ENCODE assay signal across 16 cellular contexts in genomic region chr1:78143673-78144072, GRCh38.
DNase-seq lines count a peak whose midpoint lies in the region; ATAC-seq and TF ChIP-seq lines count a peak whose summit lies in the region.
"Had no signal": no experiment of that assay in that cellular context is flagged by ENCODE, and none has a peak within 500 bp of the region (broad histone marks: within the 10 kb centered on the region; RNA-seq: fewer than 3 reads in every experiment).

No MANE protein-coding gene starts in this region.

- no peaks in the 10 kb centered on the region for H3K9me3 Mint-ChIP-seq in activated CD8-positive, alpha-beta T cell treated with anti-CD3 and anti-CD28 coated beads, Interleukin-2, amount 10 ng/mL, durations not matched to agents 7 days and 5 days (ENCODE audit: insufficient read depth)
- no peaks in the 10 kb centered on the region for H3K9me3 Mint-ChIP-seq in activated CD8-positive, alpha-beta T cell treated with anti-CD3 and anti-CD28 coated beads for 36 hours
- H3K9me3 Mint-ChIP-seq in activated naive CD4-positive, alpha-beta T cell treated with anti-CD3 and anti-CD28 coated beads, Interleukin-2, amount 10 ng/mL, durations not matched to agents 7 days and 5 days = no peaks in the 10 kb centered on the region

- H3K27ac ChIP-seq in effector memory CD4-positive, alpha-beta T cell (ENCODE audit: insufficient read depth, low read length, poor library complexity, severe bottlenecking) = no peak overlapping the region
- H3K27ac ChIP-seq: ovary, WERI-Rb-1 had no signal

- H3K4me3 ChIP-seq in effector memory CD4-positive, alpha-beta T cell (ENCODE audit: insufficient read depth, low read depth, low read length, poor library complexity, severe bottlenecking) = peak overlapping the region; percentile 41
- H3K4me3 ChIP-seq: heart right ventricle, ovary had no signal

- no peak for DNase-seq in activated CD8-positive, alpha-beta T cell treated with anti-CD3 and anti-CD28 coated beads, Interleukin-2, amount 10 ng/mL, durations not matched to agents 7 days and 5 days
- DNase-seq in activated CD8-positive, alpha-beta T cell treated with anti-CD3 and anti-CD28 coated beads for 36 hours = no peak
- DNase-seq in LoVo (ENCODE audit: low spot score) = peak; percentile 17
- no peak for DNase-seq in effector memory CD4-positive, alpha-beta T cell
- DNase-seq in renal cortical epithelial cell (ENCODE audit: low read depth) = peak; percentile 79
- DNase-seq in activated naive CD4-positive, alpha-beta T cell treated with anti-CD3 and anti-CD28 coated beads, Interleukin-2, amount 10 ng/mL, durations not matched to agents 7 days and 5 days = no peak
- DNase-seq in NCI-H748 treated with DMSO at 0.1 percent for 48 hours (lab: John Stamatoyannopoulos, UW) = no peak
- DNase-seq: activated effector memory CD4-positive, alpha-beta T cell treated with anti-CD3 and anti-CD28 coated beads, Interleukin-2, amount 50 U/mL, for 16 hours; DMS153; heart right ventricle; NCI-H1105 treated with DMSO at 0.1 percent for 48 hours; NCI-H510A treated with DMSO at 0.1 percent for 48 hours; ovary; Right ventricle myocardium superior; WERI-Rb-1 had no signal

- no peaks in the 10 kb centered on the region for H3K36me3 Mint-ChIP-seq in activated CD8-positive, alpha-beta T cell treated with anti-CD3 and anti-CD28 coated beads, Interleukin-2, amount 10 ng/mL, durations not matched to agents 7 days and 5 days (ENCODE audit: low read depth)
- no peaks in the 10 kb centered on the region for H3K36me3 Mint-ChIP-seq in activated CD8-positive, alpha-beta T cell treated with anti-CD3 and anti-CD28 coated beads for 36 hours (ENCODE audit: low read depth)
- no peaks in the 10 kb centered on the region for H3K36me3 Mint-ChIP-seq in activated naive CD4-positive, alpha-beta T cell treated with anti-CD3 and anti-CD28 coated beads, Interleukin-2, amount 10 ng/mL, durations not matched to agents 7 days and 5 days

- TF ChIP-seq CTCF in activated CD8-positive, alpha-beta T cell treated with anti-CD3 and anti-CD28 coated beads for 36 hours (IDR thresholded peaks at IDR 0.05) = no peak

- peaks cover 17% of the 10 kb centered on the region for H3K4me1 Mint-ChIP-seq in activated CD8-positive, alpha-beta T cell treated with anti-CD3 and anti-CD28 coated beads, Interleukin-2, amount 10 ng/mL, durations not matched to agents 7 days and 5 days (ENCODE audit: low read depth)
- peaks cover 17% of the 10 kb centered on the region for H3K4me1 Mint-ChIP-seq in activated CD8-positive, alpha-beta T cell treated with anti-CD3 and anti-CD28 coated beads for 36 hours (ENCODE audit: low read depth)
- H3K4me1 Mint-ChIP-seq in activated naive CD4-positive, alpha-beta T cell treated with anti-CD3 and anti-CD28 coated beads, Interleukin-2, amount 10 ng/mL, durations not matched to agents 7 days and 5 days = peaks cover 23% of the 10 kb centered on the region

- ATAC-seq in activated CD8-positive, alpha-beta T cell treated with anti-CD3 and anti-CD28 coated beads, Interleukin-2, amount 10 ng/mL, durations not matched to agents 7 days and 5 days = no peak
- ATAC-seq in activated CD8-positive, alpha-beta T cell treated with anti-CD3 and anti-CD28 coated beads for 36 hours = no peak
- ATAC-seq in GM21529 (IDR thresholded peaks at IDR 0.05; ENCODE audit: unreplicated experiment) = no peak
- ATAC-seq: heart right ventricle had no signal

- intact Hi-C loops in activated CD8-positive, alpha-beta T cell treated with anti-CD3 and anti-CD28 coated beads for 36 hours (cut with micrococcal nuclease) = loop anchor here (5.0 to 10.0 kb wide), 2 partner anchors 474 to 531 kb away; no protein-coding TSS in a partner anchor

- no peaks in the 10 kb centered on the region for H3K36me3 ChIP-seq in effector memory CD4-positive, alpha-beta T cell (ENCODE audit: control insufficient read depth, insufficient read depth, low read length)
- H3K36me3 ChIP-seq: heart right ventricle, ovary, WERI-Rb-1 had no signal

- peaks cover 10% of the 10 kb centered on the region for H3K4me1 ChIP-seq in effector memory CD4-positive, alpha-beta T cell (ENCODE audit: control insufficient read depth, insufficient read depth, low read length, poor library complexity, severe bottlenecking)

- peak overlapping the region; percentile 79 for H3K27ac Mint-ChIP-seq in activated CD8-positive, alpha-beta T cell treated with anti-CD3 and anti-CD28 coated beads, Interleukin-2, amount 10 ng/mL, durations not matched to agents 7 days and 5 days
- H3K27ac Mint-ChIP-seq in activated CD8-positive, alpha-beta T cell treated with anti-CD3 and anti-CD28 coated beads for 36 hours = no peak overlapping the region
- no peak overlapping the region for H3K27ac Mint-ChIP-seq in activated naive CD4-positive, alpha-beta T cell treated with anti-CD3 and anti-CD28 coated beads, Interleukin-2, amount 10 ng/mL, durations not matched to agents 7 days and 5 days

- CTCF ChIA-PET in activated CD8-positive, alpha-beta T cell treated with anti-CD3 and anti-CD28 coated beads, Interleukin-2, amount 10 ng/mL, durations not matched to agents 7 days and 5 days (lab: Charles Lee) = interaction anchor here (0.5 to 4.8 kb wide), 9 partner anchors 12 to 1691 kb away, joined by 3 to 37 read pairs (median 4); no protein-coding TSS in a partner anchor
- CTCF ChIA-PET in activated CD8-positive, alpha-beta T cell treated with anti-CD3 and anti-CD28 coated beads for 36 hours (lab: Charles Lee) = interaction anchor here (0.9 to 8.4 kb wide), 8 partner anchors 8 to 534 kb away, joined by 3 to 75 read pairs (median 4); no protein-coding TSS in a partner anchor
- CTCF ChIA-PET in activated naive CD4-positive, alpha-beta T cell treated with anti-CD3 and anti-CD28 coated beads, Interleukin-2, amount 10 ng/mL, durations not matched to agents 7 days and 5 days (lab: Charles Lee) = interaction anchor here (0.6 to 7.2 kb wide), 3 partner anchors 12 to 1062 kb away, joined by 3 to 48 read pairs (median 4); no protein-coding TSS in a partner anchor

- H3K9me3 ChIP-seq in effector memory CD4-positive, alpha-beta T cell (ENCODE audit: control insufficient read depth, low read length) = no peaks in the 10 kb centered on the region
- H3K9me3 ChIP-seq: heart right ventricle, ovary had no signal

- POLR2A ChIA-PET in activated CD8-positive, alpha-beta T cell treated with anti-CD3 and anti-CD28 coated beads, Interleukin-2, amount 10 ng/mL, durations not matched to agents 7 days and 5 days (lab: Charles Lee) = interaction anchor here (2.8 kb wide), 1 partner anchor 139 kb away, joined by 11 read pairs; the partner anchor contains the start of gene DNAJB4
- POLR2A ChIA-PET in activated CD8-positive, alpha-beta T cell treated with anti-CD3 and anti-CD28 coated beads for 36 hours (lab: Charles Lee) = no interaction called here

- H3K4me3 Mint-ChIP-seq in activated CD8-positive, alpha-beta T cell treated with anti-CD3 and anti-CD28 coated beads, Interleukin-2, amount 10 ng/mL, durations not matched to agents 7 days and 5 days = peak overlapping the region; percentile 59
- H3K4me3 Mint-ChIP-seq in activated CD8-positive, alpha-beta T cell treated with anti-CD3 and anti-CD28 coated beads for 36 hours = no peak overlapping the region
- H3K4me3 Mint-ChIP-seq in activated naive CD4-positive, alpha-beta T cell treated with anti-CD3 and anti-CD28 coated beads, Interleukin-2, amount 10 ng/mL, durations not matched to agents 7 days and 5 days = no peak overlapping the region

- H3K27me3 ChIP-seq in effector memory CD4-positive, alpha-beta T cell (replicated peaks; ENCODE audit: control insufficient read depth, insufficient read depth, low read length, poor library complexity, severe bottlenecking) = no peaks in the 10 kb centered on the region
- H3K27me3 ChIP-seq: heart right ventricle, ovary had no signal

- H3K27me3 Mint-ChIP-seq in activated CD8-positive, alpha-beta T cell treated with anti-CD3 and anti-CD28 coated beads, Interleukin-2, amount 10 ng/mL, durations not matched to agents 7 days and 5 days (ENCODE audit: low read depth) = peaks cover 10% of the 10 kb centered on the region
- peaks cover 4% of the 10 kb centered on the region for H3K27me3 Mint-ChIP-seq in activated CD8-positive, alpha-beta T cell treated with anti-CD3 and anti-CD28 coated beads for 36 hours
- H3K27me3 Mint-ChIP-seq in activated naive CD4-positive, alpha-beta T cell treated with anti-CD3 and anti-CD28 coated beads, Interleukin-2, amount 10 ng/mL, durations not matched to agents 7 days and 5 days = peaks cover 11% of the 10 kb centered on the region

Comparison
In these comparisons a context has a peak if more than half of its experiments do, and no peak if none do; other contexts are left out.
1. DNase-seq: peak in LoVo (single experiment) and renal cortical epithelial cell (single experiment); none in activated CD8-positive, alpha-beta T cell treated with anti-CD3 and anti-CD28 coated beads, Interleukin-2, amount 10 ng/mL, durations not matched to agents 7 days and 5 days (single experiment), activated CD8-positive, alpha-beta T cell treated with anti-CD3 and anti-CD28 coated beads for 36 hours (single experiment), effector memory CD4-positive, alpha-beta T cell (0 of 3), activated naive CD4-positive, alpha-beta T cell treated with anti-CD3 and anti-CD28 coated beads, Interleukin-2, amount 10 ng/mL, durations not matched to agents 7 days and 5 days (single experiment) and NCI-H748 treated with DMSO at 0.1 percent for 48 hours (single experiment).